ENCODE assay signal across 19 cellular contexts in the genomic region with DNA sequence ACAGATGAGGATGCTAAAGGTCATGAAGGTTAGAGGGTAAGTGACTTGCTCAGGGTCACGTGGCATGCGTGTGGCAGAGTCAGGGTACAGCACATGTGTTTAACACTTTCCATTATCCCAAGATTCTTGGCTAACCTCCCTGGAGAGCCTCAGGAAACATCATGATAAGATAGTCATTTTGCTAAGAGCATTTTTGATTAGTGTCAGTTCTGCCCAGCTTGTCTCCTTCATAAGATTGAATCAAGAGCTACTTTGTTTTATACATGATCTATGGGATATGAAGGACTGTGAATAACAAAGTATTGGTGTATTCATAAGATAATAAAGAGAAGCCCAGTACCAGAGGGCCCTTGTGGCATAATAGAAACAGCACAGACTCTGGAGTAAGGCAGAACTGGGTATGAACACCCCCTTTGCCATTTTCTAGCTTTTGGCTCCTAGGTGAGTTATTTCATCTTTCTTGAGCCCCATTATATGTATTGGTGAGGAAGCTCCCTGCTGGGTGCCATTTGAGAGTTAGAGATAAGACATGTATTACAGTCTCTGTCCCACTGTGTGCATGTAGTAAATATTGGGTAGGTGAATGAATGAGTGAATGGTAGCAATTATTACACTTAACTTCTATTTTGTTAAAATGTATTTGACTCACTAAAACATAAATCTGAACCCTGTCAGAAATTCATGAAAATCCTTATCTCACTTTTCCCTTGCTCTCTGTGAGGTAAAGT. TPM values are rescaled to one million over a fixed set of nuclear protein-coding genes. Genes with fewer than 3 reads are reported as not detected.
A peak's percentile ranks its signal among the peaks of the same experiment; 100 is the strongest.
DNase-seq lines count a peak whose midpoint lies in the region; ATAC-seq, FAIRE-seq and TF ChIP-seq lines count a peak whose summit lies in the region.
"Had no signal": no experiment of that assay in that cellular context is flagged by ENCODE, and none has a peak within 500 bp of the region (broad histone marks: within the 10 kb centered on the region; RNA-seq: fewer than 3 reads in every experiment).

No MANE protein-coding gene starts in this region.

- BruUV-seq in K562 (replicated peaks; lab: Mats Ljungman, UMichigan): no TSS peak

- intact Hi-C loops in K562 (cut with micrococcal nuclease): no loop called here
- intact Hi-C loops in left ventricle myocardium superior (cut with micrococcal nuclease): no loop called here

- TF ChIP-seq RAD21 in K562 (CRISPR knock-in tag; conservative IDR thresholded peaks at IDR 0.05 in 1 of 2, IDR thresholded peaks at IDR 0.05 in 1 of 2): no peak

- POLR2A ChIA-PET in K562 (lab: Yijun Ruan, JAX): interaction anchor here (0.6 to 3.5 kb wide), 5 partner anchors 10 to 113 kb away, joined by 3 to 18 read pairs (median 6); a partner anchor contains a TSS

- TF ChIP-seq CTCF in Loucy (conservative IDR thresholded peaks at IDR 0.05; ENCODE audit: low read length): no peak
- no peak for TF ChIP-seq CTCF in K562 (IDR thresholded peaks at IDR 0.05 in 2 of 3, conservative IDR thresholded peaks at IDR 0.05 in 1 of 3; ENCODE audit: insufficient read depth in 2 of 3, low read depth in 1 of 3, low read length in 3 of 3)
- TF ChIP-seq CTCF in D721Med (IDR thresholded peaks at IDR 0.05; ENCODE audit: insufficient read depth, missing control alignments): no peak

- TF ChIP-seq POLR2A in K562 (conservative IDR thresholded peaks at IDR 0.05): no peak

- TF ChIP-seq EP300 in K562 (IDR thresholded peaks at IDR 0.05; ENCODE audit: low read length): no peak

- peaks cover 16% of the 10 kb centered on the region for H3K4me1 ChIP-seq in Loucy (ENCODE audit: insufficient read depth, low read length, poor library complexity, severe bottlenecking)
- H3K4me1 ChIP-seq in K562 (replicated peaks in 1 of 2; ENCODE audit: control insufficient read depth in 2 of 2, insufficient read depth in 2 of 2, low read length in 2 of 2): peaks cover 0 to 15% of the 10 kb centered on the region in 2 experiments; a peak in 4 of 5 replicates
- H3K4me1 ChIP-seq: BE2C, Caco-2 had no signal

- DNase-seq in K562 (ENCODE audit: extremely low read depth in 1 of 4, low spot score in 3 of 4) (no peak), superior temporal gyrus (ENCODE audit: extremely low spot score) (peak; percentile 6), left ventricle myocardium superior (no peak), germinal center (ENCODE audit: low spot score) (no peak), D721Med (ENCODE audit: insufficient read length, low spot score) (no peak)
- DNase-seq: ACHN; BE2C; C1 segment of cervical spinal cord; Caco-2; CD4-positive, CD25-positive, alpha-beta regulatory T cell; CD8-positive, alpha-beta memory T cell; DMS153; DMS79 treated with DMSO at 0.1 percent for 48 hours; GF-D8; GOT3; H7 had no signal

- WGBS in K562 (ENCODE audit: insufficient coverage, low coverage, missing lambda C conversion rate): 57% methylated on average over 2 of the region's 2 CpGs

- H3K9me3 ChIP-seq in Loucy (ENCODE audit: insufficient read depth, low read depth, low read length): no peaks in the 10 kb centered on the region
- no peaks in the 10 kb centered on the region for H3K9me3 ChIP-seq in K562 (replicated peaks; ENCODE audit: control insufficient read depth, insufficient read depth, low read depth, low read length)
- H3K9me3 ChIP-seq: BE2C, Caco-2 had no signal

- H3K27me3 ChIP-seq in Loucy (ENCODE audit: insufficient read depth, low read length, poor library complexity, severe bottlenecking) (no peaks in the 10 kb centered on the region), K562 (ENCODE audit: control insufficient read depth in 2 of 2, insufficient read depth in 2 of 2, low read length in 2 of 2) (no peaks in the 10 kb centered on the region)
- H3K27me3 ChIP-seq: BE2C had no signal

- H3K79me2 ChIP-seq in Loucy (ENCODE audit: insufficient read depth, low read length) (no peaks in the 10 kb centered on the region), K562 (ENCODE audit: control insufficient read depth, insufficient read depth, low read length) (no peaks in the 10 kb centered on the region)

- H3K9me2 ChIP-seq in Loucy (replicated peaks; ENCODE audit: low read depth, low read length): no peaks in the 10 kb centered on the region

- H3K9ac ChIP-seq in Loucy (ENCODE audit: low read depth, low read length, poor library complexity, severe bottlenecking) (no peak overlapping the region), K562 (ENCODE audit: insufficient read depth in 1 of 2, low read depth in 2 of 2, low read length in 2 of 2) (no peak overlapping the region)

- in situ Hi-C loops in K562 (cut with MboI): no loop called here

- H4K20me1 ChIP-seq in Loucy (ENCODE audit: insufficient read depth, low read length, poor library complexity, severe bottlenecking) (no peaks in the 10 kb centered on the region), K562 (replicated peaks; ENCODE audit: control insufficient read depth, insufficient read depth, low read length) (no peaks in the 10 kb centered on the region)

- ATAC-seq in K562: peak; percentile 50
- ATAC-seq in left ventricle myocardium superior: no peak
- ATAC-seq: HCT116 had no signal

- H3F3A ChIP-seq in Loucy (ENCODE audit: low read depth): no peaks in the 10 kb centered on the region

- H3K4me3 ChIP-seq in Loucy (ENCODE audit: low read length, poor library complexity, severe bottlenecking) (no peak overlapping the region), K562 (no peak overlapping the region)

- H3K4me2 ChIP-seq in Loucy (ENCODE audit: low read depth, low read length, poor library complexity, severe bottlenecking): peak overlapping the region; percentile 76
- H3K4me2 ChIP-seq in K562 (ENCODE audit: insufficient read depth, low read length): no peak overlapping the region

- FAIRE-seq in K562 (lab: Jason Lieb, UNC) (no peak), D721Med (lab: Jason Lieb, UNC) (no peak)
- FAIRE-seq: A204.1 had no signal

- H2AFZ ChIP-seq in Loucy (ENCODE audit: low read length): no peak overlapping the region
- no peak overlapping the region for H2AFZ ChIP-seq in K562 (ENCODE audit: low read depth, low read length)

- no peak overlapping the region for H3K27ac ChIP-seq in K562 (ENCODE audit: extremely low read depth, low read depth, low read length)

- CTCF ChIA-PET in K562 (lab: Yijun Ruan, JAX; ENCODE audit: low intra/inter-chr PET ratio): no interaction called here

- H3K36me3 ChIP-seq in Loucy (ENCODE audit: insufficient read depth, low read length) (peaks cover 6% of the 10 kb centered on the region; the same call in 1 of the 2 replicates), K562 (ENCODE audit: control insufficient read depth, insufficient read depth, low read length) (peaks cover 4% of the 10 kb centered on the region; the same call in 1 of the 3 replicates)

- no peaks in the 10 kb centered on the region for H3K9me1 ChIP-seq in K562 (ENCODE audit: control insufficient read depth, insufficient read depth, low read length)

TF ChIP-seq in K562, 482 proteins besides CTCF, POLR2A, EP300 and RAD21:
- TF ChIP-seq U2AF2 (optimal IDR thresholded peaks at IDR 0.05; ENCODE audit: low read depth, low read length) (no peak), MEIS2 (IDR thresholded peaks at IDR 0.05; ENCODE audit: partially characterized antibody) (peak; percentile 54), ZNF124 (CRISPR knock-in tag; IDR thresholded peaks at IDR 0.05) (no peak), ZKSCAN1 (IDR thresholded peaks at IDR 0.05; ENCODE audit: low read depth, low read length) (peak; percentile 85)
TF ChIP-seq in K562: peak in this region for 2.

RNA-seq across cellular contexts. Expression of a gene that starts 16.1 kb away (rescaled TPM):
- 11.2 and 23.6 TPM in 2 replicates for total RNA-seq in K562 (2011; cell fraction: chromatin; rRNA removed; ENCODE audit: low replicate concordance)
- 5.5 and 8.2 TPM in 2 replicates for total RNA-seq in K562 (2011; cell fraction: nucleolus; rRNA removed)
- total RNA-seq in K562 (2011; cell fraction: nucleoplasm; rRNA removed): 13.6 and 23.1 TPM in 2 replicates
- total RNA-seq in K562 (2014; rRNA removed) (4.9 and 5.3 TPM in 2 replicates), K562 (2014; rRNA removed; fragmentation: Illumina TruSeq; extraction: Trizol) (8.1 and 8.2 TPM in 2 replicates), K562 (2015; rRNA removed; fragmentation: Illumina TruSeq; extraction: Trizol) (6.7 and 6.9 TPM in 2 replicates), K562 (2021) (5.5 and 5.7 TPM in 2 replicates), left ventricle myocardium superior (8.3 TPM)
- polyA plus RNA-seq in K562 (2011; rRNA removed) (7.4 and 7.6 TPM in 2 replicates), K562 (2014; fragmentation: Illumina TruSeq; extraction: Trizol) (5.0 and 5.5 TPM in 2 replicates), K562 (2014; fragmentation: Nextera tagmentation; extraction: Ambion mirVana) (1 to 10 TPM; 1.1 to 1.9 TPM), K562 (2014; rRNA removed) (5.7 and 6.5 TPM in 2 replicates)
- polyA plus RNA-seq in K562 (2011; cell fraction: cytosol; rRNA removed): 2.2 and 3.1 TPM in 2 replicates
- 19.0 and 20.8 TPM in 2 replicates for polyA plus RNA-seq in K562 (2011; cell fraction: nucleus; rRNA removed)
- polyA plus RNA-seq in K562 (2012): 2.5 and 7.3 TPM in 2 replicates
- polyA minus RNA-seq in K562 (2011; rRNA and poly(A)+ RNA removed): 12.1 and 12.3 TPM in 2 replicates
- polyA minus RNA-seq in K562 (2011; cell fraction: cytosol; rRNA and poly(A)+ RNA removed): 3.1 and 4.0 TPM in 2 replicates
- 11.8 and 17.0 TPM in 2 replicates for polyA minus RNA-seq in K562 (2011; cell fraction: nucleus; rRNA and poly(A)+ RNA removed)
